In the genomic region with DNA sequence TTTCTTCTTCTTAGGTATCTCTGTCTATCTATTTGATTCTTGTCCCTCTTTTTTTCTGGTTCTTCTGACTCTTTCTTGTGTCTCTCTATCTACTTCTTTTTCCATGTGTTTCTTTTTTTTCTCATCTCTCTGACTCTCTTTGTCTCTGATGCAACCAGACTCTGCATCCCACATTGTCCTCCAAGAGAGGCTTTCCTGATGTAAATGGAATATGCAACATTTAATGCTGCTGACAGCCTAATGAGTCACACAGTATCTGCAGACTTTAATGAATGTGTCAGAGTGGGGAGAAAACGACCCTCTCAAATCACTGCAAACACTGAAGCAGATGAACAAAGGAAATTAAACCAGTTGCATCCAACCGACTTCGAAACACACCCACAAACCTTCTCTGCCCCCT, we compare ENCODE assay signal across 17 cellular contexts.
DNase-seq lines count a peak whose midpoint lies in the region; ATAC-seq, FAIRE-seq and TF ChIP-seq lines count a peak whose summit lies in the region.
"Had no signal": no experiment of that assay in that cellular context is flagged by ENCODE, and none has a peak within 500 bp of the region (broad histone marks: within the 10 kb centered on the region; RNA-seq: fewer than 3 reads in every experiment).

No MANE protein-coding gene starts in this region.

- H3K23ac ChIP-seq in neuronal stem cell (ENCODE audit: low read depth, low read length, poor library complexity), result no peak overlapping the region

- H3K27ac ChIP-seq in endothelial cell of umbilical vein (ENCODE audit: insufficient read depth, low read depth, low read length) (no peak overlapping the region), neuronal stem cell (replicated peaks; ENCODE audit: low read length) (no peak overlapping the region)
- H3K27ac ChIP-seq: cardiac muscle cell, tibial artery had no signal

- H3K4ac ChIP-seq in neuronal stem cell (ENCODE audit: low read length), result no peak overlapping the region

- dilution Hi-C loops in endothelial cell of umbilical vein (cut with MboI; ENCODE audit: extremely low pct_ligation_motif_present, low sequenced_read_pairs), result no loop called here

- intact Hi-C loops in endothelial cell of umbilical vein (cut with micrococcal nuclease) (no loop called here), cardiac septum (cut with DNase I) (no loop called here), left ventricle myocardium superior (cut with micrococcal nuclease) (no loop called here)

- no TSS peak for BruUV-seq in endothelial cell of umbilical vein (replicated peaks; lab: Mats Ljungman, UMichigan)

- H3K9me3 ChIP-seq in endothelial cell of umbilical vein (replicated peaks; ENCODE audit: control insufficient read depth, insufficient read depth, low read length), result no peaks in the 10 kb centered on the region
- no peaks in the 10 kb centered on the region for H3K9me3 ChIP-seq in neuronal stem cell (replicated peaks in 1 of 2; ENCODE audit: control insufficient read depth in 2 of 2, insufficient read depth in 1 of 2, low read depth in 1 of 2, low read length in 2 of 2)
- H3K9me3 ChIP-seq: tibial artery had no signal

- TF ChIP-seq CTCF in D721Med (IDR thresholded peaks at IDR 0.05; ENCODE audit: insufficient read depth, missing control alignments) (no peak), endothelial cell of umbilical vein (IDR thresholded peaks at IDR 0.05; ENCODE audit: extremely low read depth in 1 of 2, insufficient read depth in 1 of 2, low read depth in 1 of 2, low read length in 2 of 2) (no peak)

- TF ChIP-seq POLR2A in endothelial cell of umbilical vein (IDR thresholded peaks at IDR 0.05; ENCODE audit: low read depth, low read length), result no peak

- no peak overlapping the region for H2BK120ac ChIP-seq in neuronal stem cell (ENCODE audit: low read depth, low read length)

- H3K27me3 ChIP-seq in endothelial cell of umbilical vein (ENCODE audit: control insufficient read depth in 2 of 2, insufficient read depth in 2 of 2, low read length in 2 of 2), result no peaks in the 10 kb centered on the region
- H3K27me3 ChIP-seq in neuronal stem cell (ENCODE audit: control insufficient read depth in 3 of 3, insufficient read depth in 3 of 3, low read depth in 1 of 3, low read length in 3 of 3), result no peaks in the 10 kb centered on the region
- H3K27me3 ChIP-seq: cardiac muscle cell, tibial artery had no signal

- H2AK5ac ChIP-seq in neuronal stem cell (ENCODE audit: low read depth, low read length), result no peak overlapping the region

- no peak overlapping the region for H2BK15ac ChIP-seq in neuronal stem cell (ENCODE audit: low read length)

- H3K79me2 ChIP-seq in endothelial cell of umbilical vein (ENCODE audit: control insufficient read depth, insufficient read depth, low read length), result no peaks in the 10 kb centered on the region

- H4K20me1 ChIP-seq in endothelial cell of umbilical vein (replicated peaks; ENCODE audit: control insufficient read depth, extremely low read depth, insufficient read depth, low read length), result no peaks in the 10 kb centered on the region

- H3K36me3 ChIP-seq in endothelial cell of umbilical vein (ENCODE audit: control insufficient read depth in 2 of 2, extremely low read depth in 1 of 2, insufficient read depth in 2 of 2, low read length in 2 of 2) (no peaks in the 10 kb centered on the region), neuronal stem cell (replicated peaks in 1 of 2; ENCODE audit: control insufficient read depth in 2 of 2, insufficient read depth in 2 of 2, low read length in 2 of 2) (no peaks in the 10 kb centered on the region)
- H3K36me3 ChIP-seq: cardiac muscle cell, tibial artery had no signal

- no peak overlapping the region for H3K18ac ChIP-seq in neuronal stem cell (ENCODE audit: low read length)

- no peak for DNase-seq in D721Med (ENCODE audit: insufficient read length, low spot score)
- peak; percentile 42 for DNase-seq in M059J (ENCODE audit: low read depth)
- peak; percentile 22 for DNase-seq in endothelial cell of umbilical vein (ENCODE audit: low read depth, low spot score)
- DNase-seq in neuronal stem cell (ENCODE audit: low spot score), result no peak
- no peak for DNase-seq in cardiac septum (ENCODE audit: low spot score)
- no peak for DNase-seq in left ventricle myocardium superior
- DNase-seq in D341Med (ENCODE audit: low spot score), result no peak
- DNase-seq: activated CD4-positive, alpha-beta T cell treated with anti-CD3 and anti-CD28 coated beads for 1 hour; activated naive CD4-positive, alpha-beta T cell treated with Interleukin-2 at 50 U/mL for 16 hours; DMS79 treated with DMSO at 0.1 percent for 48 hours; H7; NCI-H1694; tibial artery had no signal

- H3K14ac ChIP-seq in neuronal stem cell (ENCODE audit: low read length), result no peak overlapping the region

- ATAC-seq in left ventricle myocardium superior, result no peak
- ATAC-seq in GM19452 (IDR thresholded peaks at IDR 0.05; ENCODE audit: unreplicated experiment), result no peak
- ATAC-seq: stimulated activated effector memory CD8-positive, alpha-beta T cell treated with anti-CD3 and anti-CD28 coated beads, Interleukin-12 subunit alpha, Interleukin-12 subunit beta, amount 100 ng/mL, for 72 hours had no signal

- H3K9ac ChIP-seq in endothelial cell of umbilical vein (replicated peaks; ENCODE audit: extremely low read depth, insufficient read depth, low read length), result no peak overlapping the region
- H3K9ac ChIP-seq in neuronal stem cell (ENCODE audit: low read depth, low read length, poor library complexity), result no peak overlapping the region

- H2BK12ac ChIP-seq in neuronal stem cell (ENCODE audit: low read length), result no peak overlapping the region

- H3K9me1 ChIP-seq in endothelial cell of umbilical vein (replicated peaks; ENCODE audit: control insufficient read depth, extremely low read depth, insufficient read depth, low read length), result no peaks in the 10 kb centered on the region

- no peak overlapping the region for H4K91ac ChIP-seq in neuronal stem cell (ENCODE audit: low read depth, low read length, poor library complexity)

- H2BK5ac ChIP-seq in neuronal stem cell (ENCODE audit: low read length), result no peak overlapping the region

- H3K4me1 ChIP-seq in endothelial cell of umbilical vein (ENCODE audit: control insufficient read depth, extremely low read depth, insufficient read depth, low read length), result peaks cover 20% of the 10 kb centered on the region
- peaks cover 0 to 1% of the 10 kb centered on the region in 2 donors for H3K4me1 ChIP-seq in neuronal stem cell (ENCODE audit: control insufficient read depth in 2 of 2, insufficient read depth in 1 of 2, low read depth in 1 of 2, low read length in 2 of 2)
- H3K4me1 ChIP-seq: tibial artery had no signal

- H3K4me2 ChIP-seq in endothelial cell of umbilical vein (ENCODE audit: insufficient read depth, low read length), result no peak overlapping the region
- H3K4me2 ChIP-seq in neuronal stem cell (ENCODE audit: insufficient read depth, low read length, poor library complexity, severe bottlenecking), result no peak overlapping the region

- H3K4me3 ChIP-seq in endothelial cell of umbilical vein (replicated peaks in 1 of 3; ENCODE audit: insufficient read depth in 1 of 3, low read depth in 1 of 3, low read length in 3 of 3), result no peak overlapping the region
- H3K4me3 ChIP-seq in neuronal stem cell (ENCODE audit: low read length in 2 of 2), result no peak overlapping the region
- H3K4me3 ChIP-seq: cardiac muscle cell, tibial artery had no signal

- H3K79me1 ChIP-seq in neuronal stem cell (ENCODE audit: low read depth, low read length), result no peaks in the 10 kb centered on the region

- WGBS in neuronal stem cell (ENCODE audit: extremely low coverage in 2 of 2, insufficient read length in 2 of 2, insufficient replicate concordance in 1 of 2), 2 donors, result no CpG with 5 or more reads among the region's 3 CpGs

- H4K8ac ChIP-seq in neuronal stem cell (ENCODE audit: low read depth, low read length), result no peak overlapping the region

- POLR2A ChIA-PET in endothelial cell of umbilical vein (lab: Charles Lee), result no interaction called here

- peak; percentile 6 for FAIRE-seq in D721Med (lab: Jason Lieb, UNC)
- FAIRE-seq in endothelial cell of umbilical vein (lab: Jason Lieb, UNC), result no peak
- FAIRE-seq: HTR-8/SVneo had no signal

- H2AFZ ChIP-seq in endothelial cell of umbilical vein (ENCODE audit: low read depth, low read length) (peak overlapping the region; percentile 81), neuronal stem cell (ENCODE audit: low read length) (peak overlapping the region; percentile 47)

- CTCF ChIA-PET in endothelial cell of umbilical vein (lab: Charles Lee), result no interaction called here

TF ChIP-seq in endothelial cell of umbilical vein, 7 proteins besides CTCF, POLR2A, EP300 and RAD21:
- no peak for TF ChIP-seq EZH2 (IDR thresholded peaks at IDR 0.05; ENCODE audit: borderline replicate concordance, low read depth, low read length, severe bottlenecking)
- peak; percentile 17 for TF ChIP-seq JUN (IDR thresholded peaks at IDR 0.05; ENCODE audit: borderline replicate concordance, insufficient read depth, insufficient read length, low read depth)
- TF ChIP-seq, protein P1, sequence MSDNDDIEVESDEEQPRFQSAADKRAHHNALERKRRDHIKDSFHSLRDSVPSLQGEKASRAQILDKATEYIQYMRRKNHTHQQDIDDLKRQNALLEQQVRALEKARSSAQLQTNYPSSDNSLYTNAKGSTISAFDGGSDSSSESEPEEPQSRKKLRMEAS (IDR thresholded peaks at IDR 0.05; ENCODE audit: insufficient read depth, insufficient read length), result no peak
- peak; percentile 83 for TF ChIP-seq FOS (IDR thresholded peaks at IDR 0.05; ENCODE audit: borderline replicate concordance, insufficient read depth, low read length)
- TF ChIP-seq POLR2AphosphoS5 (IDR thresholded peaks at IDR 0.05; ENCODE audit: insufficient read depth, low read depth, low read length), result no peak
- TF ChIP-seq MYC (IDR thresholded peaks at IDR 0.05; ENCODE audit: low read depth, low read length), result no peak
TF ChIP-seq in endothelial cell of umbilical vein: peak in this region for 2.

Comparison
In these comparisons a context has a peak if more than half of its experiments do, and no peak if none do; other contexts are left out.
1. DNase-seq: peak in M059J (single experiment) and endothelial cell of umbilical vein (single experiment); none in D721Med (single experiment), neuronal stem cell (single experiment), cardiac septum (single experiment), left ventricle myocardium superior (single experiment) and D341Med (single experiment).